ENCODE assay signal across 27 cellular contexts in the genomic region with DNA sequence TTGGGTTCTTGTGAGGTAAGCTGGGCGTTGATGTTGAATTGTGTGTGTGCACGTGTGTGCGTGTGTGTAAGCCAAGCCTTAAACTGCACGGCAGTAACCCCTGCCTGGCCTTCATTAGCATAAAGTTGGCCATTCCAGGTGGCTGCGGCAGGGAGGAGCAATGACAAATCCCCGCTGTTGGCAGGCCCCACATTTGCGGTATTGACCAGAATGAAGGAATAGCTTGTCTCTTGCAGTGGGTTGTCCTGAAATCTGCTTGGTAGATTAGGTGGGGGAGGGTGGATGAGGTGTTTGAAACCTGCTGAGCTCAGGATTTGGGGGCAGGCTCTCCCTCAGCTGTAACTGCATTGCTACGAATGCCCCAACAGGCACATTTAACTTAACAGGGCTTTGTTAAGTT. TPM values are rescaled to one million over a fixed set of nuclear protein-coding genes. Genes with fewer than 3 reads are reported as not detected.
DNase-seq lines count a peak whose midpoint lies in the region; ATAC-seq, FAIRE-seq and TF ChIP-seq lines count a peak whose summit lies in the region.
"Had no signal": no experiment of that assay in that cellular context is flagged by ENCODE, and none has a peak within 500 bp of the region (broad histone marks: within the 10 kb centered on the region; RNA-seq: fewer than 3 reads in every experiment).

No MANE protein-coding gene starts in this region.

- FAIRE-seq in urothelium cell line (lab: Jason Lieb, UNC): peak; percentile 70
- FAIRE-seq: A549, GM12891, GM18507, H54 had no signal

- peak; percentile 68 for DNase-seq in WERI-Rb-1
- peak; percentile 27 for DNase-seq in left kidney (ENCODE audit: low read depth, low spot score)
- DNase-seq in urothelium cell line (ENCODE audit: low spot score): no peak
- DNase-seq in aorta: no peak
- no peak for DNase-seq in right lobe of liver
- DNase-seq: 8988T; ACHN; AML-193; BE2C; Calu3; CD4-positive, alpha-beta T cell; COR-L47; DMS53; DMS79 treated with DMSO at 0.1 percent for 48 hours; GF-D8 had no signal

- POLR2A ChIA-PET in HEK293 (lab: Yijun Ruan, JAX): no interaction called here

- TF ChIP-seq POLR2A in right lobe of liver (IDR thresholded peaks at IDR 0.05): no peak

- WGBS in aorta, 2 donors: 84% methylated on average over 8 of the region's 8 CpGs
- WGBS in right lobe of liver (ENCODE audit: insufficient coverage, low coverage, low lambda C conversion rate, missing lambda C conversion rate): 79% methylated on average over 6 of the region's 8 CpGs

- no peaks in the 10 kb centered on the region for H3K9me3 ChIP-seq in HEK293 (ENCODE audit: control insufficient read depth, insufficient read depth, low read depth, low read length)
- H3K9me3 ChIP-seq in WERI-Rb-1 (ENCODE audit: severe bottlenecking): no peaks in the 10 kb centered on the region
- H3K9me3 ChIP-seq in aorta (ENCODE audit: control insufficient read depth, low read length): no peaks in the 10 kb centered on the region
- no peaks in the 10 kb centered on the region for H3K9me3 ChIP-seq in right lobe of liver
- H3K9me3 ChIP-seq: A549, BE2C, HAP-1 had no signal

- intact Hi-C loops in aorta (cut with DNase I) (no loop called here), right lobe of liver (cut with DNase I) (loop anchor here in 1 of 2 donors (5.0 kb wide), 1 partner anchor 134 kb away; no protein-coding TSS in a partner anchor)

- CTCF ChIA-PET in HEK293 (lab: Yijun Ruan, JAX): interaction anchor here (0.6 to 3.4 kb wide), 3 partner anchors 8 to 276 kb away, joined by 3 to 18 read pairs (median 10); no protein-coding TSS in a partner anchor

- H3K27me3 ChIP-seq in WERI-Rb-1 (ENCODE audit: insufficient read depth, low read depth, severe bottlenecking): peaks cover 8% of the 10 kb centered on the region
- peaks cover 0 to 1% of the 10 kb centered on the region in 2 donors for H3K27me3 ChIP-seq in aorta (ENCODE audit: control insufficient read depth in 1 of 2, insufficient read depth in 2 of 2, low read length in 1 of 2)
- H3K27me3 ChIP-seq in right lobe of liver: peaks cover 2 to 17% of the 10 kb centered on the region in 2 donors

- H3K4me1 ChIP-seq in HEK293 (ENCODE audit: control insufficient read depth, insufficient read depth, low read length) (no peaks in the 10 kb centered on the region), aorta (ENCODE audit: control insufficient read depth in 1 of 2, insufficient read depth in 2 of 2, low read length in 2 of 2) (no peaks in the 10 kb centered on the region), right lobe of liver (peaks cover 0 to 5% (median under 1%) of the 10 kb centered on the region in 4 donors)
- H3K4me1 ChIP-seq: BE2C had no signal

- H3K36me3 ChIP-seq in HEK293 (ENCODE audit: control insufficient read depth in 2 of 2, insufficient read depth in 1 of 2, low read length in 2 of 2) (no peaks in the 10 kb centered on the region), WERI-Rb-1 (no peaks in the 10 kb centered on the region), aorta (ENCODE audit: control insufficient read depth in 1 of 2, insufficient read depth in 2 of 2, low read length in 1 of 2) (no peaks in the 10 kb centered on the region), right lobe of liver (no peaks in the 10 kb centered on the region)
- H3K36me3 ChIP-seq: BE2C; BLaER1 treated with 17β-estradiol and CSF1 and Interleukin-3, amounts not matched to agents 10 nM and 100 nM; HAP-1 had no signal

- no peak for TF ChIP-seq CTCF in HEK293 (tag by site-specific recombination; IDR thresholded peaks at IDR 0.05)
- TF ChIP-seq CTCF in WERI-Rb-1 (IDR thresholded peaks at IDR 0.05; ENCODE audit: low read depth, low read length): no peak
- TF ChIP-seq CTCF in right lobe of liver (IDR thresholded peaks at IDR 0.05): no peak

- ATAC-seq in aorta (ENCODE audit: low FRiP score) (no peak), HG03378 (IDR thresholded peaks at IDR 0.05; ENCODE audit: unreplicated experiment) (no peak), right lobe of liver (no peak)
- ATAC-seq: A549, GM23338 had no signal

- H3K27ac ChIP-seq in HEK293 (ENCODE audit: extremely low read depth, low read depth, low read length) (no peak overlapping the region), WERI-Rb-1 (peak overlapping the region; percentile 42), aorta (ENCODE audit: low read depth in 1 of 2, low read length in 2 of 2) (no peak overlapping the region), right lobe of liver (no peak overlapping the region)
- H3K27ac ChIP-seq: A549; BLaER1 treated with 17β-estradiol and CSF1 and Interleukin-3, amounts not matched to agents 10 nM and 100 nM had no signal

- H3K4me3 ChIP-seq in HEK293 (ENCODE audit: low read depth, low read length) (no peak overlapping the region), WERI-Rb-1 (ENCODE audit: low read depth, low read length) (no peak overlapping the region; the same call in 1 of the 2 replicates), aorta (ENCODE audit: low read length in 2 of 2) (no peak overlapping the region), right lobe of liver (no peak overlapping the region)
- H3K4me3 ChIP-seq: A549; BLaER1 treated with 17β-estradiol and CSF1 and Interleukin-3, amounts not matched to agents 10 nM and 100 nM; GM23338; HAP-1 had no signal

TF ChIP-seq in HEK293, 187 proteins besides CTCF, POLR2A, EP300 and RAD21:
- TF ChIP-seq SP3 (tag by site-specific recombination; IDR thresholded peaks at IDR 0.05): no peak
- TF ChIP-seq ZNF341 (tag by site-specific recombination; IDR thresholded peaks at IDR 0.05; ENCODE audit: low read depth): peak; percentile 55

RNA-seq across cellular contexts. Expression of gene VSX2, which starts 7.3 kb away (rescaled TPM):
- total RNA-seq in aorta (not detected), right lobe of liver (not detected)
- polyA plus RNA-seq in aorta: not detected
- total RNA-seq: Calu3; CD4-positive, alpha-beta T cell; Daoy; G401 had no signal
- polyA plus RNA-seq: A549, CD14-positive monocyte had no signal

RNA-seq across cellular contexts. Expression of gene ABCD4, which starts 56.2 kb away (rescaled TPM):
- total RNA-seq in aorta (100 to 1,000 TPM in 1 of 2 donors, 10 to 100 TPM in 1; 40.3 to 102 TPM), right lobe of liver (10 to 100 TPM; 20.3 to 39.3 (median 32.2) TPM)
- polyA plus RNA-seq in aorta: 10 to 100 TPM; 10.5 to 67.5 TPM

Comparison
In these comparisons a context has a peak if more than half of its experiments do, and no peak if none do; other contexts are left out.
1. DNase-seq: peak in WERI-Rb-1 (single experiment) and left kidney (single experiment); none in urothelium cell line (single experiment), aorta (0 of 2) and right lobe of liver (0 of 3).